Comparison of ENCODE assay signal across 8 cellular contexts in genomic region chrX:47232803-47233332, GRCh38. TPM values are rescaled to one million over a fixed set of nuclear protein-coding genes. Genes with fewer than 3 reads are reported as not detected.
A peak's percentile ranks its signal among the peaks of the same experiment; 100 is the strongest.
DNase-seq lines count a peak whose midpoint lies in the region; ATAC-seq and TF ChIP-seq lines count a peak whose summit lies in the region.

USP11 (plus strand) TSS chrX:47233009; CDS start chrX:47233044, 35 bp downstream.

- no peak within 1 kb of the TSS for H3K23ac ChIP-seq in trophoblast cell (ENCODE audit: low read length)

- 1 to 15% (median 2%) methylated on average over 31 to 46 of the region's 46 CpGs for WGBS in adipose tissue, 3 donors
- no CpG with 5 or more reads among the region's 46 CpGs for WGBS in trophoblast cell (ENCODE audit: extremely low coverage, insufficient coverage, insufficient read length)

- no peaks in the 10 kb centered on the region for H3K9me3 ChIP-seq in trophoblast cell (ENCODE audit: insufficient read depth, low read depth, low read length)

- peak within 1 kb of the TSS; percentile 99 for H4K8ac ChIP-seq in trophoblast cell (ENCODE audit: low read depth, low read length)

- peak within 1 kb of the TSS; percentile 71 for H3K9ac ChIP-seq in trophoblast cell (ENCODE audit: low read length)

- peak within 1 kb of the TSS; percentile 94 for H2BK120ac ChIP-seq in trophoblast cell (ENCODE audit: insufficient read depth, low read length, poor library complexity)

- peak within 1 kb of the TSS; percentile 93 for H2AFZ ChIP-seq in trophoblast cell (ENCODE audit: insufficient read depth, low read length, poor library complexity)

- H4K91ac ChIP-seq in trophoblast cell (ENCODE audit: low read depth, low read length), result peak within 1 kb of the TSS; percentile 99

- no peak for TF ChIP-seq CTCF in AG10803 (conservative IDR thresholded peaks at IDR 0.05; ENCODE audit: low read length)

- intact Hi-C loops in cardiac septum (cut with DNase I), result loop anchor here (1.0 kb wide), 1 partner anchor 14 kb away; no protein-coding TSS in a partner anchor

- peak; percentile 41 for DNase-seq in AG10803 (ENCODE audit: low read depth)
- peak in 55 of 76 experiments; percentile 0 to 43 (median 17) for DNase-seq in HUDEP-2 (lab: John Stamatoyannopoulos, UW; ENCODE audit: unreplicated experiment in 76 of 76)
- peak; percentile 1 for DNase-seq in SHP77 treated with DMSO at 0.1 percent for 48 hours (lab: John Stamatoyannopoulos, UW)
- no peak for DNase-seq in cardiac septum (ENCODE audit: low spot score)
- DNase-seq in trophoblast cell, result no peak

- H3K4me3 ChIP-seq in AG10803 (ENCODE audit: low read length) (peak within 1 kb of the TSS; percentile 75), trophoblast cell (ENCODE audit: low read depth, low read length) (peak within 1 kb of the TSS; percentile 83)

- peaks cover 8 to 10% of the 10 kb centered on the region in 2 experiments for H3K36me3 ChIP-seq in trophoblast cell (ENCODE audit: control insufficient read depth in 1 of 2, insufficient read depth in 2 of 2, low read length in 2 of 2)

- peak within 1 kb of the TSS; percentile 20 for H2BK12ac ChIP-seq in trophoblast cell (ENCODE audit: low read length)

- H3K4me1 ChIP-seq in trophoblast cell (ENCODE audit: control insufficient read depth in 1 of 2, insufficient read depth in 2 of 2, low read length in 2 of 2), result peaks cover 0 to 5% of the 10 kb centered on the region in 2 experiments

- H2BK5ac ChIP-seq in trophoblast cell (ENCODE audit: low read depth, low read length, poor library complexity), result peak within 1 kb of the TSS; percentile 97

- peak within 1 kb of the TSS; percentile 100 for H3K18ac ChIP-seq in trophoblast cell (ENCODE audit: low read length)

- H2AK5ac ChIP-seq in trophoblast cell (ENCODE audit: low read length), result peak within 1 kb of the TSS; percentile 99

- peak within 1 kb of the TSS; percentile 99 for H3K14ac ChIP-seq in trophoblast cell (ENCODE audit: low read length)

- peak within 1 kb of the TSS; percentile 99 for H4K12ac ChIP-seq in trophoblast cell (ENCODE audit: low read depth, low read length)

- peak within 1 kb of the TSS; percentile 98 for H3K4ac ChIP-seq in trophoblast cell (ENCODE audit: low read depth, low read length)

- H3K4me2 ChIP-seq in trophoblast cell (ENCODE audit: low read length), result peak within 1 kb of the TSS; percentile 79

- ATAC-seq in GM19023 (IDR thresholded peaks at IDR 0.05; ENCODE audit: unreplicated experiment) (peak; percentile 19), GM18520 (IDR thresholded peaks at IDR 0.05; ENCODE audit: unreplicated experiment) (no peak)

- H3K79me1 ChIP-seq in trophoblast cell (ENCODE audit: low read length), result peaks cover 8% of the 10 kb centered on the region

- H3K27ac ChIP-seq in adipose tissue (ENCODE audit: low read depth, low read length) (no peak within 1 kb of the TSS), trophoblast cell (ENCODE audit: low read depth, low read length) (peak within 1 kb of the TSS; percentile 96)

- H3K79me2 ChIP-seq in trophoblast cell (ENCODE audit: control insufficient read depth, insufficient read depth, low read length, poor library complexity), result peaks cover 5% of the 10 kb centered on the region

- H3K27me3 ChIP-seq in trophoblast cell (ENCODE audit: insufficient read depth, low read length), result no peaks in the 10 kb centered on the region

RNA-seq across cellular contexts. Expression of gene USP11, which starts in this region (rescaled TPM):
- polyA plus RNA-seq in adipose tissue, result 10 to 100 TPM; 14.1 to 27.2 (median 25.6) TPM
- total RNA-seq in cardiac septum, result 64.9 TPM
- 36.7 and 37.3 TPM in 2 replicates for polyA plus RNA-seq in trophoblast cell (2013)

Comparison
In these comparisons a context has a peak if more than half of its experiments do, and no peak if none do; other contexts are left out.
1. DNase-seq: peak in AG10803 (single experiment), HUDEP-2 (55 of 76) and SHP77 treated with DMSO at 0.1 percent for 48 hours (single experiment); none in cardiac septum (single experiment) and trophoblast cell (0 of 2).